13 cellular contexts compared by ENCODE assay signal in the genomic region with DNA sequence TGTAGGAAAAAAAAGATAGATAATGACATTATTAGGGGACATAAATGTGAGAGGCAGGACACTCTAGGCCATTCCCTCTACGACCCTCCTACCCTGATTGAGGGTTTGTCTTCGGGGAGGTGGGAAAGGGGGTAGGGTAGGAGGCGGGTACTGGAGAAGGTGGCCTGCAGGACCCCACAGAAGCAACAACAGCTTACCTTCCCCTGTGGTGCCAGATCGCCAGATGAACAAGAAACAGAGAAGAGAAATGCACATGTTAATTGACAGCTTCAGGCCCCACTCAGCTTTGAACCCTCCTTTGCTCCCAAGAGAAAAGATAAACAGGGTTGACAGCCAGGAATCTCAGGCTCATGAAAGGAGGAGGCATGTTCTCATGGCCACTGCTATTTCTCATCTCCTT. TPM values are rescaled to one million over a fixed set of nuclear protein-coding genes. Genes with fewer than 3 reads are reported as not detected.
DNase-seq lines count a peak whose midpoint lies in the region; ATAC-seq and TF ChIP-seq lines count a peak whose summit lies in the region.
"Had no signal": no experiment of that assay in that cellular context is flagged by ENCODE, and none has a peak within 500 bp of the region (broad histone marks: within the 10 kb centered on the region; RNA-seq: fewer than 3 reads in every experiment).

No MANE protein-coding gene starts in this region.

- no peak overlapping the region for H2AK5ac ChIP-seq in mesenchymal stem cell (ENCODE audit: low read length, severe bottlenecking)

- no peak for TF ChIP-seq CTCF in left ventricle myocardium inferior (IDR thresholded peaks at IDR 0.05; ENCODE audit: borderline replicate concordance)
- no peak for TF ChIP-seq CTCF in upper lobe of right lung (IDR thresholded peaks at IDR 0.05)

- POLR2A ChIA-PET in activated CD4-positive, alpha-beta memory T cell treated with anti-CD3 and anti-CD28 coated beads, Interleukin-2, amount 10 ng/mL, durations not matched to agents 7 days and 5 days (lab: Charles Lee), result interaction anchor here (1.3 to 13.2 kb wide), 4 partner anchors 11 to 41 kb away, joined by 3 to 1188 read pairs (median 4); a partner anchor contains a TSS

- H3K9me3 Mint-ChIP-seq in activated CD4-positive, alpha-beta memory T cell treated with anti-CD3 and anti-CD28 coated beads, Interleukin-2, amount 10 ng/mL, durations not matched to agents 7 days and 5 days, result no peaks in the 10 kb centered on the region

- H3K4me3 Mint-ChIP-seq in activated CD4-positive, alpha-beta memory T cell treated with anti-CD3 and anti-CD28 coated beads, Interleukin-2, amount 10 ng/mL, durations not matched to agents 7 days and 5 days, result no peak overlapping the region

- H2BK120ac ChIP-seq in mesenchymal stem cell (ENCODE audit: low read depth, low read length), result no peak overlapping the region

- no peak overlapping the region for H3K4me2 ChIP-seq in mesenchymal stem cell (ENCODE audit: low read length, poor library complexity, severe bottlenecking)

- H3K36me3 Mint-ChIP-seq in activated CD4-positive, alpha-beta memory T cell treated with anti-CD3 and anti-CD28 coated beads, Interleukin-2, amount 10 ng/mL, durations not matched to agents 7 days and 5 days (ENCODE audit: low read depth), result peaks cover 62% of the 10 kb centered on the region

- no peak overlapping the region for H3K4me3 ChIP-seq in left ventricle myocardium inferior
- no peak overlapping the region for H3K4me3 ChIP-seq in mesenchymal stem cell (ENCODE audit: insufficient read depth in 1 of 2, low read depth in 1 of 2, low read length in 2 of 2)
- H3K4me3 ChIP-seq in upper lobe of right lung, result no peak overlapping the region

- H3K27ac ChIP-seq in left ventricle myocardium inferior (replicated peaks) (peak overlapping the region; percentile 86), mesenchymal stem cell (ENCODE audit: low read length, poor library complexity, severe bottlenecking) (no peak overlapping the region), upper lobe of right lung (no peak overlapping the region)

- DNase-seq in left ventricle myocardium inferior (no peak), Right ventricle myocardium superior (no peak), mesenchymal stem cell (no peak), upper lobe of right lung (peak; percentile 8), NOMO-1 treated with DMSO at 0.1 percent for 48 hours (lab: John Stamatoyannopoulos, UW; ENCODE audit: unreplicated experiment) (no peak), T-helper 9 cell (no peak)
- DNase-seq in activated CD4-positive, alpha-beta memory T cell treated with anti-CD3 and anti-CD28 coated beads, Interleukin-2, amount 10 ng/mL, durations not matched to agents 7 days and 5 days, result no peak

- peak overlapping the region; percentile 83 for H3K27ac Mint-ChIP-seq in activated CD4-positive, alpha-beta memory T cell treated with anti-CD3 and anti-CD28 coated beads, Interleukin-2, amount 10 ng/mL, durations not matched to agents 7 days and 5 days

- intact Hi-C loops in left ventricle myocardium inferior (cut with micrococcal nuclease), result loop anchor here (10.0 kb wide), 1 partner anchor 49 kb away; a partner anchor contains a TSS
- intact Hi-C loops in Right ventricle myocardium superior (cut with DNase I), result no loop called here
- intact Hi-C loops in upper lobe of right lung (cut with DNase I), result loop anchor here (10.0 kb wide), 1 partner anchor 149 kb away; no protein-coding TSS in a partner anchor

- no peak overlapping the region for H3K18ac ChIP-seq in mesenchymal stem cell (ENCODE audit: low read depth in 1 of 2, low read length in 2 of 2)

- no peak overlapping the region for H3K14ac ChIP-seq in mesenchymal stem cell (ENCODE audit: low read length in 2 of 2)

- H3K36me3 ChIP-seq in left ventricle myocardium inferior, result peaks cover 42% of the 10 kb centered on the region
- peaks cover 45 to 54% of the 10 kb centered on the region in 2 experiments for H3K36me3 ChIP-seq in mesenchymal stem cell (ENCODE audit: control insufficient read depth in 1 of 2, insufficient read depth in 2 of 2, low read depth in 1 of 2, low read length in 2 of 2)
- H3K36me3 ChIP-seq in upper lobe of right lung, result peaks cover 42% of the 10 kb centered on the region

- 97% methylated on average over 4 of the region's 4 CpGs for WGBS in mesenchymal stem cell

- H3K9ac ChIP-seq in mesenchymal stem cell (ENCODE audit: low read length), result peak overlapping the region; percentile 75

- H4K8ac ChIP-seq in mesenchymal stem cell (ENCODE audit: low read length), result no peak overlapping the region

- H3K4me1 ChIP-seq in left ventricle myocardium inferior (peaks cover 68% of the 10 kb centered on the region), mesenchymal stem cell (ENCODE audit: control insufficient read depth, insufficient read depth, low read depth, low read length) (peaks cover 25% of the 10 kb centered on the region), upper lobe of right lung (peaks cover 44% of the 10 kb centered on the region)

- no peak overlapping the region for H2BK12ac ChIP-seq in mesenchymal stem cell (ENCODE audit: low read length in 2 of 2)

- CTCF ChIA-PET in activated CD4-positive, alpha-beta memory T cell treated with anti-CD3 and anti-CD28 coated beads, Interleukin-2, amount 10 ng/mL, durations not matched to agents 7 days and 5 days (lab: Charles Lee), result interaction anchor here (1.1 to 12.2 kb wide), 6 partner anchors 18 to 146 kb away, joined by 3 to 465 read pairs (median 5); a partner anchor contains a TSS

- H3K27me3 ChIP-seq in left ventricle myocardium inferior (ENCODE audit: low read depth), result no peaks in the 10 kb centered on the region
- H3K27me3 ChIP-seq in mesenchymal stem cell (ENCODE audit: control insufficient read depth in 1 of 2, insufficient read depth in 1 of 2, low read length in 2 of 2), result no peaks in the 10 kb centered on the region
- H3K27me3 ChIP-seq in upper lobe of right lung, result no peaks in the 10 kb centered on the region

- H3K27me3 Mint-ChIP-seq in activated CD4-positive, alpha-beta memory T cell treated with anti-CD3 and anti-CD28 coated beads, Interleukin-2, amount 10 ng/mL, durations not matched to agents 7 days and 5 days, result no peaks in the 10 kb centered on the region

- no peak overlapping the region for H2BK5ac ChIP-seq in mesenchymal stem cell (ENCODE audit: low read depth, low read length, poor library complexity, severe bottlenecking)

- no peak overlapping the region for H3K23ac ChIP-seq in mesenchymal stem cell (ENCODE audit: low read length in 2 of 2)

- no peak overlapping the region for H3K4ac ChIP-seq in mesenchymal stem cell (ENCODE audit: low read depth in 1 of 2, low read length in 2 of 2)

- H3K4me1 Mint-ChIP-seq in activated CD4-positive, alpha-beta memory T cell treated with anti-CD3 and anti-CD28 coated beads, Interleukin-2, amount 10 ng/mL, durations not matched to agents 7 days and 5 days, result peaks cover 74% of the 10 kb centered on the region

- no peak overlapping the region for H2AFZ ChIP-seq in mesenchymal stem cell (ENCODE audit: low read depth, low read length)

- peaks cover 11% of the 10 kb centered on the region for H3K79me1 ChIP-seq in mesenchymal stem cell (replicated peaks; ENCODE audit: low read length, poor library complexity, severe bottlenecking)

- H3K9me3 ChIP-seq in left ventricle myocardium inferior (replicated peaks) (no peaks in the 10 kb centered on the region), mesenchymal stem cell (ENCODE audit: control insufficient read depth, low read length) (no peaks in the 10 kb centered on the region), upper lobe of right lung (no peaks in the 10 kb centered on the region)

- ATAC-seq in Right ventricle myocardium superior (ENCODE audit: poor library complexity), result no peak
- no peak for ATAC-seq in upper lobe of right lung
- ATAC-seq in GM18498 (IDR thresholded peaks at IDR 0.05; ENCODE audit: unreplicated experiment), result no peak

- H2BK15ac ChIP-seq in mesenchymal stem cell (ENCODE audit: low read depth, poor library complexity, severe bottlenecking), result no peak overlapping the region

- H4K91ac ChIP-seq in mesenchymal stem cell (ENCODE audit: low read length), result no peak overlapping the region

RNA-seq across cellular contexts. Expression of a gene that starts 4.8 kb away (rescaled TPM):
- total RNA-seq in left ventricle myocardium inferior (142 TPM), Right ventricle myocardium superior (136 TPM), upper lobe of right lung (126 TPM)
- 100 to 1,000 TPM; 194 to 196 TPM for total RNA-seq in activated CD4-positive, alpha-beta memory T cell treated with anti-CD3 and anti-CD28 coated beads, Interleukin-2, amount 10 ng/mL, durations not matched to agents 7 days and 5 days
- polyA plus RNA-seq in mesenchymal stem cell (2013, experiment 1 of 2), result 253 TPM
- polyA plus RNA-seq in mesenchymal stem cell (2013, experiment 2 of 2), result 265 TPM

RNA-seq across cellular contexts. Expression of a gene that starts 5.0 kb away (rescaled TPM):
- total RNA-seq in left ventricle myocardium inferior (44.3 TPM), Right ventricle myocardium superior (39.0 TPM), upper lobe of right lung (35.6 TPM)
- total RNA-seq in activated CD4-positive, alpha-beta memory T cell treated with anti-CD3 and anti-CD28 coated beads, Interleukin-2, amount 10 ng/mL, durations not matched to agents 7 days and 5 days, result 10 to 100 TPM; 39.4 to 50.2 TPM
- 30.6 TPM for polyA plus RNA-seq in mesenchymal stem cell (2013, experiment 1 of 2)
- 32.3 TPM for polyA plus RNA-seq in mesenchymal stem cell (2013, experiment 2 of 2)

RNA-seq across cellular contexts. Expression of a gene that starts 14.6 kb away (rescaled TPM):
- total RNA-seq in left ventricle myocardium inferior (6.7 TPM), Right ventricle myocardium superior (7.2 TPM), upper lobe of right lung (154 TPM)
- 100 to 1,000 TPM; 295 to 299 TPM for total RNA-seq in activated CD4-positive, alpha-beta memory T cell treated with anti-CD3 and anti-CD28 coated beads, Interleukin-2, amount 10 ng/mL, durations not matched to agents 7 days and 5 days
- polyA plus RNA-seq in mesenchymal stem cell (2013, experiment 1 of 2), result 0.73 TPM
- polyA plus RNA-seq in mesenchymal stem cell (2013, experiment 2 of 2), result 1.2 TPM
- total RNA-seq: fibroblast of lung had no signal

RNA-seq across cellular contexts. Expression of a gene that starts 21.9 kb away (rescaled TPM):
- total RNA-seq in left ventricle myocardium inferior (227 TPM), Right ventricle myocardium superior (251 TPM), upper lobe of right lung (197 TPM)
- total RNA-seq in activated CD4-positive, alpha-beta memory T cell treated with anti-CD3 and anti-CD28 coated beads, Interleukin-2, amount 10 ng/mL, durations not matched to agents 7 days and 5 days, result 100 to 1,000 TPM; 141 TPM
- 186 TPM for polyA plus RNA-seq in mesenchymal stem cell (2013, experiment 1 of 2)
- polyA plus RNA-seq in mesenchymal stem cell (2013, experiment 2 of 2), result 188 TPM

RNA-seq across cellular contexts. Expression of a gene that starts 22.1 kb away (rescaled TPM):
- total RNA-seq in left ventricle myocardium inferior, result not detected
- total RNA-seq in Right ventricle myocardium superior, result not detected
- total RNA-seq in activated CD4-positive, alpha-beta memory T cell treated with anti-CD3 and anti-CD28 coated beads, Interleukin-2, amount 10 ng/mL, durations not matched to agents 7 days and 5 days, result not detected
- polyA plus RNA-seq in mesenchymal stem cell (2013, experiment 1 of 2), result not detected
- not detected for polyA plus RNA-seq in mesenchymal stem cell (2013, experiment 2 of 2)
- not detected for total RNA-seq in upper lobe of right lung
- total RNA-seq: fibroblast of lung; lower leg skin; T-helper 2 cell treated with Interferon-gamma antibody and Interleukin-4, amounts not matched to agents 100 ng/mL and 5 ng/mL, for 36 hours had no signal
- polyA plus RNA-seq: adipose tissue, fibroblast of lung, thymus had no signal

Comparison
In these comparisons a context has a peak if more than half of its experiments do, and no peak if none do; other contexts are left out.
1. RNA of a gene that starts 14.6 kb away (total RNA-seq): 295 to 299 TPM in activated CD4-positive, alpha-beta memory T cell treated with anti-CD3 and anti-CD28 coated beads, Interleukin-2, amount 10 ng/mL, durations not matched to agents 7 days and 5 days and 154 TPM in upper lobe of right lung (single experiment); 7.2 TPM in Right ventricle myocardium superior (single experiment) and 6.7 TPM in left ventricle myocardium inferior (single experiment); every median in the first group is over 10 times any median in the second.